In the genomic region with DNA sequence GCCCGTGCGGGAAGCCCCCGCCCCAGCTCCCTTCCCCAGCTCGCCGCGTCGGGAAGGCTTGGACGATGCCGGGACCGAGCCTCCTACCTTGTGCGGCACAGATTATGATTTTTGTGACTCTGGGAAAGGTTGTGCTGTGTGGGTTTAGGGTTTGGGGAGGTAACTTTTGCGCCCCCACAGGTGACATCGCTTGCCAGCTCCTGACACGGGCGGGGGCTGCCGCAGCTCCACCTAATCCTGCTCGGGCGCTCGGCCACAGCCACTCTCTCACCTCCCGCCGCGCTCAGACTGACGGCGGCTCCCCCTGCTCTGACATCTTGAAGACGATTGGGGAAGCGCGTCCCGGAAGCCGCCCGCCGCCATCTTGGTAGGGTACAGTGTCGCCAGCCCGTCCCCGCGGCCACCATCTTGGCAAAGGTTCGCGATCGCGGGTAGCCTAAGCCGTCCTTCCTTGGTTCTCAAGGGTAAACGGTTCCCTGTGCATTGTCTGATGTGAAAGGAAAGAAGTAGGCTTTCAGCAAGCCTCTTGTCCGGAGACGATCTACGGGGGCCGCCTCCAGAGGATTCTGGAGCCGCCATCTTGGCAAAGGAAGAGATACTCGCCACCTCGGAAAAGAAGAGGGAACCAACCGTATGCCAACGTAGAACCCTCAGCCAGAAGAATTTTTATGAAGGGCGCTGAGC, we compare ENCODE assay signal across 1 cellular context.
TF ChIP-seq lines count a peak whose summit lies in the region.

No MANE protein-coding gene starts in this region.

TF ChIP-seq in SK-N-SH treated with all-trans-retinoic acid at 6 μM for 48 hours, 23 proteins besides CTCF, POLR2A, EP300 and RAD21 (continued from another document):
- TF ChIP-seq, protein P1, sequence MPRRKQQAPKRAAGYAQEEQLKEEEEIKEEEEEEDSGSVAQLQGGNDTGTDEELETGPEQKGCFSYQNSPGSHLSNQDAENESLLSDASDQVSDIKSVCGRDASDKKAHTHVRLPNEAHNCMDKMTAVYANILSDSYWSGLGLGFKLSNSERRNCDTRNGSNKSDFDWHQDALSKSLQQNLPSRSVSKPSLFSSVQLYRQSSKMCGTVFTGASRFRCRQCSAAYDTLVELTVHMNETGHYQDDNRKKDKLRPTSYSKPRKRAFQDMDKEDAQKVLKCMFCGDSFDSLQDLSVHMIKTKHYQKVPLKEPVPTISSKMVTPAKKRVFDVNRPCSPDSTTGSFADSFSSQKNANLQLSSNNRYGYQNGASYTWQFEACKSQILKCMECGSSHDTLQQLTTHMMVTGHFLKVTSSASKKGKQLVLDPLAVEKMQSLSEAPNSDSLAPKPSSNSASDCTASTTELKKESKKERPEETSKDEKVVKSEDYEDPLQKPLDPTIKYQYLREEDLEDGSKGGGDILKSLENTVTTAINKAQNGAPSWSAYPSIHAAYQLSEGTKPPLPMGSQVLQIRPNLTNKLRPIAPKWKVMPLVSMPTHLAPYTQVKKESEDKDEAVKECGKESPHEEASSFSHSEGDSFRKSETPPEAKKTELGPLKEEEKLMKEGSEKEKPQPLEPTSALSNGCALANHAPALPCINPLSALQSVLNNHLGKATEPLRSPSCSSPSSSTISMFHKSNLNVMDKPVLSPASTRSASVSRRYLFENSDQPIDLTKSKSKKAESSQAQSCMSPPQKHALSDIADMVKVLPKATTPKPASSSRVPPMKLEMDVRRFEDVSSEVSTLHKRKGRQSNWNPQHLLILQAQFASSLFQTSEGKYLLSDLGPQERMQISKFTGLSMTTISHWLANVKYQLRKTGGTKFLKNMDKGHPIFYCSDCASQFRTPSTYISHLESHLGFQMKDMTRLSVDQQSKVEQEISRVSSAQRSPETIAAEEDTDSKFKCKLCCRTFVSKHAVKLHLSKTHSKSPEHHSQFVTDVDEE (CRISPR knock-in tag; IDR thresholded peaks at IDR 0.05), result peak; percentile 98
- TF ChIP-seq TOX (CRISPR knock-in tag; IDR thresholded peaks at IDR 0.05; ENCODE audit: borderline replicate concordance), result no peak
- TF ChIP-seq ZFP30 (CRISPR knock-in tag; IDR thresholded peaks at IDR 0.05), result no peak; the same call in 1 of the 2 replicates
- TF ChIP-seq SNAI2 (CRISPR knock-in tag; IDR thresholded peaks at IDR 0.05), result peak; percentile 98
- TF ChIP-seq, protein P2, sequence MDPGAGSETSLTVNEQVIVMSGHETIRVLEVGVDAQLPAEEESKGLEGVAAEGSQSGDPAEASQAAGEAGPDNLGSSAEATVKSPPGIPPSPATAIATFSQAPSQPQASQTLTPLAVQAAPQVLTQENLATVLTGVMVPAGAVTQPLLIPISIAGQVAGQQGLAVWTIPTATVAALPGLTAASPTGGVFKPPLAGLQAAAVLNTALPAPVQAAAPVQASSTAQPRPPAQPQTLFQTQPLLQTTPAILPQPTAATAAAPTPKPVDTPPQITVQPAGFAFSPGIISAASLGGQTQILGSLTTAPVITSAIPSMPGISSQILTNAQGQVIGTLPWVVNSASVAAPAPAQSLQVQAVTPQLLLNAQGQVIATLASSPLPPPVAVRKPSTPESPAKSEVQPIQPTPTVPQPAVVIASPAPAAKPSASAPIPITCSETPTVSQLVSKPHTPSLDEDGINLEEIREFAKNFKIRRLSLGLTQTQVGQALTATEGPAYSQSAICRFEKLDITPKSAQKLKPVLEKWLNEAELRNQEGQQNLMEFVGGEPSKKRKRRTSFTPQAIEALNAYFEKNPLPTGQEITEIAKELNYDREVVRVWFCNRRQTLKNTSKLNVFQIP (CRISPR knock-in tag; IDR thresholded peaks at IDR 0.05; ENCODE audit: borderline replicate concordance, low read depth), result peak; percentile 68; the same call in 1 of the 2 replicates
- TF ChIP-seq ZNF8 (CRISPR knock-in tag; IDR thresholded peaks at IDR 0.05), result peak; percentile 81
- peak; percentile 25 for TF ChIP-seq TCF4 (CRISPR knock-in tag; IDR thresholded peaks at IDR 0.05; ENCODE audit: borderline replicate concordance)
- TF ChIP-seq RARB (CRISPR knock-in tag; IDR thresholded peaks at IDR 0.05), result peak; percentile 67; the same call in 1 of the 2 replicates
